In genomic region chr2:176096986-176097819, GRCh38 we compare ENCODE assay signal across 8 cellular contexts. TPM values are rescaled to one million over a fixed set of nuclear protein-coding genes. Genes with fewer than 3 reads are reported as not detected.
DNase-seq lines count a peak whose midpoint lies in the region; ATAC-seq and TF ChIP-seq lines count a peak whose summit lies in the region.

No MANE protein-coding gene starts in this region.

- ATAC-seq in activated naive CD8-positive, alpha-beta T cell treated with anti-CD3 and anti-CD28 coated beads, Interleukin-2, amount 10 ng/mL, durations not matched to agents 7 days and 5 days (ENCODE audit: low read depth), result peak; percentile 63
- no peak for ATAC-seq in HG03565 (IDR thresholded peaks at IDR 0.05; ENCODE audit: unreplicated experiment)

- H3K36me3 ChIP-seq in GM23248 (ENCODE audit: low read depth), result no peaks in the 10 kb centered on the region
- no peaks in the 10 kb centered on the region for H3K36me3 ChIP-seq in Karpas-422 (ENCODE audit: insufficient read depth, low read length)
- H3K36me3 ChIP-seq in right atrium auricular region, result no peaks in the 10 kb centered on the region

- peaks cover 2% of the 10 kb centered on the region for H3K36me3 Mint-ChIP-seq in activated naive CD8-positive, alpha-beta T cell treated with anti-CD3 and anti-CD28 coated beads, Interleukin-2, amount 10 ng/mL, durations not matched to agents 7 days and 5 days

- peaks cover 18% of the 10 kb centered on the region for H3K79me2 ChIP-seq in GM23248 (ENCODE audit: insufficient read depth)
- no peaks in the 10 kb centered on the region for H3K79me2 ChIP-seq in Karpas-422 (ENCODE audit: low read length)

- in situ Hi-C loops in G401 (cut with HindIII; ENCODE audit: low sequenced_read_pairs), result no loop called here
- in situ Hi-C loops in GM23248 (cut with MboI), result no loop called here

- DNase-seq in G401 (ENCODE audit: low spot score), result peak; percentile 49
- peak; percentile 95 for DNase-seq in GM23248
- peak; percentile 91 for DNase-seq in Karpas-422
- DNase-seq in SK-N-DZ (ENCODE audit: low spot score), result peak; percentile 80
- DNase-seq in activated naive CD8-positive, alpha-beta T cell treated with anti-CD3 and anti-CD28 coated beads, Interleukin-2, amount 10 ng/mL, durations not matched to agents 7 days and 5 days, result peak; percentile 77
- DNase-seq in right atrium auricular region (ENCODE audit: low spot score), result no peak
- DNase-seq in pulmonary artery endothelial cell (ENCODE audit: low read depth, low spot score), result peak; percentile 17

- POLR2A ChIA-PET in activated naive CD8-positive, alpha-beta T cell treated with anti-CD3 and anti-CD28 coated beads, Interleukin-2, amount 10 ng/mL, durations not matched to agents 7 days and 5 days (lab: Charles Lee), result interaction anchor here (0.9 to 1.4 kb wide), 3 partner anchors 66 to 731 kb away, joined by 3 to 6 read pairs (median 4); no protein-coding TSS in a partner anchor

- peak; percentile 77 to 89 for TF ChIP-seq CTCF in right atrium auricular region (IDR thresholded peaks at IDR 0.05)

- H3K4me2 ChIP-seq in GM23248 (ENCODE audit: unreplicated experiment) (peak overlapping the region; percentile 100), Karpas-422 (ENCODE audit: low read depth, low read length, poor library complexity, severe bottlenecking) (peak overlapping the region; percentile 97)

- H2AFZ ChIP-seq in GM23248 (peak overlapping the region; percentile 97), Karpas-422 (ENCODE audit: low read length) (peak overlapping the region; percentile 97)

- peak overlapping the region; percentile 75 for H3K4me3 Mint-ChIP-seq in activated naive CD8-positive, alpha-beta T cell treated with anti-CD3 and anti-CD28 coated beads, Interleukin-2, amount 10 ng/mL, durations not matched to agents 7 days and 5 days

- H3K9me3 Mint-ChIP-seq in activated naive CD8-positive, alpha-beta T cell treated with anti-CD3 and anti-CD28 coated beads, Interleukin-2, amount 10 ng/mL, durations not matched to agents 7 days and 5 days, result peaks cover 2% of the 10 kb centered on the region

- H3K9me2 ChIP-seq in GM23248 (ENCODE audit: insufficient read depth) (no peaks in the 10 kb centered on the region), Karpas-422 (replicated peaks; ENCODE audit: insufficient read depth, low read length) (no peaks in the 10 kb centered on the region)

- no peak overlapping the region for H3K27ac Mint-ChIP-seq in activated naive CD8-positive, alpha-beta T cell treated with anti-CD3 and anti-CD28 coated beads, Interleukin-2, amount 10 ng/mL, durations not matched to agents 7 days and 5 days

- peak overlapping the region; percentile 79 for H3K9ac ChIP-seq in GM23248
- H3K9ac ChIP-seq in Karpas-422 (ENCODE audit: low read length), result peak overlapping the region; percentile 71

- H4K20me1 ChIP-seq in GM23248 (ENCODE audit: insufficient read depth) (no peaks in the 10 kb centered on the region), Karpas-422 (ENCODE audit: insufficient read depth, low read depth, low read length) (no peaks in the 10 kb centered on the region)

- 0 to 2% methylated on average over 38 to 44 of the region's 45 CpGs for WGBS in GM23248 (ENCODE audit: low coverage in 1 of 2, low lambda C conversion rate in 2 of 2, missing lambda C conversion rate in 2 of 2), 2 experiments

- no peaks in the 10 kb centered on the region for H3K27me3 ChIP-seq in GM23248 (replicated peaks; ENCODE audit: insufficient read depth)
- H3K27me3 ChIP-seq in Karpas-422 (ENCODE audit: low read length), result no peaks in the 10 kb centered on the region
- H3K27me3 ChIP-seq in right atrium auricular region, result peaks cover 75 to 94% of the 10 kb centered on the region in 2 donors

- H3F3A ChIP-seq in GM23248 (ENCODE audit: insufficient read depth), result peaks cover 16% of the 10 kb centered on the region; the same call in 1 of the 2 replicates

- H3K9me3 ChIP-seq in GM23248 (ENCODE audit: low read depth), result no peaks in the 10 kb centered on the region
- no peaks in the 10 kb centered on the region for H3K9me3 ChIP-seq in Karpas-422 (ENCODE audit: low read length)
- H3K9me3 ChIP-seq in right atrium auricular region, result no peaks in the 10 kb centered on the region

- peaks cover 20% of the 10 kb centered on the region for H3K4me1 Mint-ChIP-seq in activated naive CD8-positive, alpha-beta T cell treated with anti-CD3 and anti-CD28 coated beads, Interleukin-2, amount 10 ng/mL, durations not matched to agents 7 days and 5 days

- H3K4me1 ChIP-seq in GM23248 (ENCODE audit: insufficient read depth) (peaks cover 9% of the 10 kb centered on the region), Karpas-422 (ENCODE audit: low read length) (peaks cover 17% of the 10 kb centered on the region), right atrium auricular region (peaks cover 0 to 45% of the 10 kb centered on the region in 2 donors)

- H3K27ac ChIP-seq in GM23248 (peak overlapping the region; percentile 73), Karpas-422 (ENCODE audit: low read length) (no peak overlapping the region), right atrium auricular region (no peak overlapping the region)

- H3K4me3 ChIP-seq in GM23248, result peak overlapping the region; percentile 79
- peak overlapping the region; percentile 69 for H3K4me3 ChIP-seq in Karpas-422 (ENCODE audit: low read length)
- H3K4me3 ChIP-seq in right atrium auricular region, result peak overlapping the region; percentile 18 to 43

- peaks cover 90% of the 10 kb centered on the region for H3K27me3 Mint-ChIP-seq in activated naive CD8-positive, alpha-beta T cell treated with anti-CD3 and anti-CD28 coated beads, Interleukin-2, amount 10 ng/mL, durations not matched to agents 7 days and 5 days

RNA-seq across cellular contexts. Expression of gene HOXD12, which starts 2.4 kb away (rescaled TPM):
- total RNA-seq in G401 (2014; rRNA removed; shearing (Covaris generic)), result not detected in 2 replicates
- 0.22 TPM in 1 of 2 replicates, not detected in the other for total RNA-seq in GM23248 (2014; rRNA removed; shearing (Covaris generic))
- polyA plus RNA-seq in GM23248 (2016; fragmentation: Nextera tagmentation; extraction: Ambion mirVana), result 0.14 and 0.19 TPM in 2 replicates
- total RNA-seq in Karpas-422 (2014; rRNA removed; shearing (Covaris generic); ENCODE audit: low replicate concordance), result 1.0 and 1.9 TPM in 2 replicates
- not detected in 2 replicates for polyA plus RNA-seq in SK-N-DZ (2014; cell fraction: cytosol; rRNA removed)
- not detected in 2 replicates for polyA plus RNA-seq in SK-N-DZ (2014; cell fraction: nucleus; rRNA removed)
- not detected for total RNA-seq in activated naive CD8-positive, alpha-beta T cell treated with anti-CD3 and anti-CD28 coated beads, Interleukin-2, amount 10 ng/mL, durations not matched to agents 7 days and 5 days
- total RNA-seq in right atrium auricular region (not detected), pulmonary artery endothelial cell (not detected in 2 replicates)

RNA-seq across cellular contexts. Expression of gene HOXD13, which starts 4.7 kb away (rescaled TPM):
- 0.43 TPM in 1 of 2 replicates, not detected in the other for total RNA-seq in G401 (2014; rRNA removed; shearing (Covaris generic))
- total RNA-seq in GM23248 (2014; rRNA removed; shearing (Covaris generic)), result 1.0 and 3.8 TPM in 2 replicates
- 1.9 and 2.4 TPM in 2 replicates for polyA plus RNA-seq in GM23248 (2016; fragmentation: Nextera tagmentation; extraction: Ambion mirVana)
- not detected in 2 replicates for total RNA-seq in Karpas-422 (2014; rRNA removed; shearing (Covaris generic); ENCODE audit: low replicate concordance)
- 0.28 and 1.0 TPM in 2 replicates for polyA plus RNA-seq in SK-N-DZ (2014; cell fraction: cytosol; rRNA removed)
- 0.08 TPM in 1 of 2 replicates, not detected in the other for polyA plus RNA-seq in SK-N-DZ (2014; cell fraction: nucleus; rRNA removed)
- total RNA-seq in activated naive CD8-positive, alpha-beta T cell treated with anti-CD3 and anti-CD28 coated beads, Interleukin-2, amount 10 ng/mL, durations not matched to agents 7 days and 5 days, result not detected
- not detected for total RNA-seq in right atrium auricular region
- total RNA-seq in pulmonary artery endothelial cell, result not detected in 2 replicates

RNA-seq across cellular contexts. Expression of gene HOXD11, which starts 9.9 kb away (rescaled TPM):
- total RNA-seq in G401 (2014; rRNA removed; shearing (Covaris generic)), result not detected in 2 replicates
- 28.4 and 31.6 TPM in 2 replicates for total RNA-seq in GM23248 (2014; rRNA removed; shearing (Covaris generic))
- 27.7 and 30.0 TPM in 2 replicates for polyA plus RNA-seq in GM23248 (2016; fragmentation: Nextera tagmentation; extraction: Ambion mirVana)
- total RNA-seq in Karpas-422 (2014; rRNA removed; shearing (Covaris generic); ENCODE audit: low replicate concordance), result not detected in 2 replicates
- polyA plus RNA-seq in SK-N-DZ (2014; cell fraction: cytosol; rRNA removed), result 0.55 and 1.6 TPM in 2 replicates
- 0.55 TPM in 1 of 2 replicates, not detected in the other for polyA plus RNA-seq in SK-N-DZ (2014; cell fraction: nucleus; rRNA removed)
- not detected for total RNA-seq in activated naive CD8-positive, alpha-beta T cell treated with anti-CD3 and anti-CD28 coated beads, Interleukin-2, amount 10 ng/mL, durations not matched to agents 7 days and 5 days
- not detected for total RNA-seq in right atrium auricular region
- not detected in 2 replicates for total RNA-seq in pulmonary artery endothelial cell

RNA-seq across cellular contexts. Expression of gene EVX2, which starts 13.4 kb away (rescaled TPM):
- total RNA-seq in G401 (2014; rRNA removed; shearing (Covaris generic)), result not detected in 2 replicates
- not detected in 2 replicates for total RNA-seq in GM23248 (2014; rRNA removed; shearing (Covaris generic))
- not detected in 2 replicates for polyA plus RNA-seq in GM23248 (2016; fragmentation: Nextera tagmentation; extraction: Ambion mirVana)
- not detected in 2 replicates for total RNA-seq in Karpas-422 (2014; rRNA removed; shearing (Covaris generic); ENCODE audit: low replicate concordance)
- 0.05 TPM in 1 of 2 replicates, not detected in the other for polyA plus RNA-seq in SK-N-DZ (2014; cell fraction: cytosol; rRNA removed)
- polyA plus RNA-seq in SK-N-DZ (2014; cell fraction: nucleus; rRNA removed), result 0.27 TPM in 1 of 2 replicates, not detected in the other
- total RNA-seq in activated naive CD8-positive, alpha-beta T cell treated with anti-CD3 and anti-CD28 coated beads, Interleukin-2, amount 10 ng/mL, durations not matched to agents 7 days and 5 days, result not detected
- total RNA-seq in right atrium auricular region, result not detected
- total RNA-seq in pulmonary artery endothelial cell, result not detected in 2 replicates

RNA-seq across cellular contexts. Expression of gene HOXD10, which starts 19.4 kb away (rescaled TPM):
- not detected in 2 replicates for total RNA-seq in G401 (2014; rRNA removed; shearing (Covaris generic))
- 17.2 and 23.5 TPM in 2 replicates for total RNA-seq in GM23248 (2014; rRNA removed; shearing (Covaris generic))
- polyA plus RNA-seq in GM23248 (2016; fragmentation: Nextera tagmentation; extraction: Ambion mirVana), result 10.9 and 16.0 TPM in 2 replicates
- total RNA-seq in Karpas-422 (2014; rRNA removed; shearing (Covaris generic); ENCODE audit: low replicate concordance), result not detected in 2 replicates
- 8.5 and 8.7 TPM in 2 replicates for polyA plus RNA-seq in SK-N-DZ (2014; cell fraction: cytosol; rRNA removed)
- 5.2 and 6.5 TPM in 2 replicates for polyA plus RNA-seq in SK-N-DZ (2014; cell fraction: nucleus; rRNA removed)
- total RNA-seq in activated naive CD8-positive, alpha-beta T cell treated with anti-CD3 and anti-CD28 coated beads, Interleukin-2, amount 10 ng/mL, durations not matched to agents 7 days and 5 days, result not detected
- total RNA-seq in right atrium auricular region (not detected), pulmonary artery endothelial cell (not detected in 2 replicates)

Comparison
In these comparisons a context has a peak if more than half of its experiments do, and no peak if none do; other contexts are left out.
1. RNA of gene HOXD11, which starts 9.9 kb away (total RNA-seq): 28.4 to 31.6 TPM in GM23248; not detected in G401, not detected in Karpas-422, not detected in activated naive CD8-positive, alpha-beta T cell treated with anti-CD3 and anti-CD28 coated beads, Interleukin-2, amount 10 ng/mL, durations not matched to agents 7 days and 5 days, not detected in right atrium auricular region and not detected in pulmonary artery endothelial cell; every median in the first group is over 10 times any median in the second.
2. Peak in every context shown above with its lines, with median percentiles within 50 percentile points of each other: H3K4me3 ChIP-seq.